In the genomic region with DNA sequence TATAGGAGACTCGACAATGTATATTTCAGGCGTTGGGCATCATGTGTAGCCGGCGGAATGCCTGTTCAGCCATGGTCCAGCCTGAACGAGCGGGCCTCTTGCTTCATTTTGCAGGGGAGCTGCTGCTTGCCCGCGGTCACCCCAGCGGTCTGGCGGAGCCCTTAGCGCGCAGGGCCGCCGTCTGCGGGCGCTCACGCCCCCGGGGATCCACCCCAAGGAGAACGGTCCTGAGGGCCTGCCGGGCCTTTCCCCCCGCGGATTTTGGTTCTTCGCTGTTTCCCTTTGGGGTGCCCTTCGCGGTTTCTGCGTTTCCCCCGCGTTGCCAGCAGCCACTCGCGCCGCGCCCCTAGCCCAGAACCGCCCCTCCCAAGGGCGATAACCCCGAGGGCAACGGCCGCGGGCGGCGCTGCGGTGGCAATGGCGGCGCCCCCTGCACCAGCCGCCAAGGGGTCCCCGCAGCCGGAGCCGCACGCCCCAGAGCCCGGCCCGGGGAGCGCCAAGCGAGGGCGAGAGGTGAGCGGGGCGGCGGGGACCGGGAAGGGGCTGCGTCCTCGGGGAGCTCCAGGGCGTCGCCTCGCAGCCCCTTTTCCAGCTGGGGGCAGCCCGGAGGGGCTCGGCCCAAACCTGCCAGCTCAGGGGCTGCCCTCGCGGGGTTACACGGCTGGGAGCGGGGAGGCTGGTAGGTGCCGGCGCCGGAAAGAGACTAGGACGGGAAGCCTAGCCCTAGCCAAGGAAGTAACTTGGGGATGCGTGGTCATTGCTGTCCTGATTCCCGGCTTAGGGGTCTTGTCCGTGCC, we compare ENCODE assay signal across 9 cellular contexts. TPM values are rescaled to one million over a fixed set of nuclear protein-coding genes. Genes with fewer than 3 reads are reported as not detected.
A peak's percentile ranks its signal among the peaks of the same experiment; 100 is the strongest.
DNase-seq lines count a peak whose midpoint lies in the region; ATAC-seq and TF ChIP-seq lines count a peak whose summit lies in the region.
"Had no signal": no experiment of that assay in that cellular context is flagged by ENCODE, and none has a peak within 500 bp of the region (broad histone marks: within the 10 kb centered on the region; RNA-seq: fewer than 3 reads in every experiment).

A gene with protein sequence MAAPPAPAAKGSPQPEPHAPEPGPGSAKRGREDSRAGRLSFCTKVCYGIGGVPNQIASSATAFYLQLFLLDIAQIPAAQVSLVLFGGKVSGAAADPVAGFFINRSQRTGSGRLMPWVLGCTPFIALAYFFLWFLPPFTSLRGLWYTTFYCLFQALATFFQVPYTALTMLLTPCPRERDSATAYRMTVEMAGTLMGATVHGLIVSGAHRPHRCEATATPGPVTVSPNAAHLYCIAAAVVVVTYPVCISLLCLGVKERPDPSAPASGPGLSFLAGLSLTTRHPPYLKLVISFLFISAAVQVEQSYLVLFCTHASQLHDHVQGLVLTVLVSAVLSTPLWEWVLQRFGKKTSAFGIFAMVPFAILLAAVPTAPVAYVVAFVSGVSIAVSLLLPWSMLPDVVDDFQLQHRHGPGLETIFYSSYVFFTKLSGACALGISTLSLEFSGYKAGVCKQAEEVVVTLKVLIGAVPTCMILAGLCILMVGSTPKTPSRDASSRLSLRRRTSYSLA (plus strand): TSS at position 406 of the 797 bp plus-strand sequence. CDS start 12 bp downstream, at position 418.

- peaks cover 21% of the 10 kb centered on the region for H3K4me1 Mint-ChIP-seq in WTC11

- no peaks in the 10 kb centered on the region; the same call in 1 of the 2 replicates for H3K27me3 ChIP-seq in GM06990 (replicated peaks; ENCODE audit: control insufficient read depth, insufficient read depth, low read length)
- peaks cover 5 to 6% of the 10 kb centered on the region in 2 donors for H3K27me3 ChIP-seq in right atrium auricular region
- peaks cover 12% of the 10 kb centered on the region for H3K27me3 ChIP-seq in rectal smooth muscle tissue (ENCODE audit: control insufficient read depth, insufficient read depth, low read length)

- H3K27ac ChIP-seq in right atrium auricular region (no peak within 1 kb of the TSS), rectal smooth muscle tissue (ENCODE audit: low read depth, low read length) (no peak within 1 kb of the TSS)

- peaks cover 9% of the 10 kb centered on the region for H3K27me3 Mint-ChIP-seq in WTC11 (ENCODE audit: low read depth)

- H3K27ac Mint-ChIP-seq in WTC11: no peak within 1 kb of the TSS

- DNase-seq in GM06990 (ENCODE audit: extremely low read depth, insufficient read length) (no peak), WTC11 (ENCODE audit: low spot score) (peak; percentile 45), right atrium auricular region (ENCODE audit: low spot score) (no peak), NCI-H187 (lab: John Stamatoyannopoulos, UW) (no peak)
- no peak for DNase-seq in stimulated activated CD4-positive, alpha-beta T cell treated with anti-CD3 and anti-CD28 coated beads, Interleukin-4, amount 100 ng/mL, for 4 hours
- DNase-seq: NCI-H187 treated with DMSO at 0.1 percent for 48 hours had no signal

- CTCF ChIA-PET in WTC11 (lab: Charles Lee): interaction anchor here (0.6 to 2.4 kb wide), 4 partner anchors 12 to 83 kb away, joined by 3 to 15 read pairs (median 3); a partner anchor contains a TSS

- TF ChIP-seq CTCF in GM06990 (IDR thresholded peaks at IDR 0.05; ENCODE audit: insufficient read depth, low read length, poor library complexity, severe bottlenecking): no peak
- no peak for TF ChIP-seq CTCF in WTC11 (IDR thresholded peaks at IDR 0.05)
- TF ChIP-seq CTCF in right atrium auricular region (IDR thresholded peaks at IDR 0.05): no peak

- H3K4me1 ChIP-seq in right atrium auricular region (peaks cover 0 to 15% of the 10 kb centered on the region in 2 donors), rectal smooth muscle tissue (ENCODE audit: control insufficient read depth, insufficient read depth, low read length) (no peaks in the 10 kb centered on the region)

- ATAC-seq in WTC11 (peak; percentile 73), GM18520 (IDR thresholded peaks at IDR 0.05; ENCODE audit: unreplicated experiment) (no peak), HG03571 (IDR thresholded peaks at IDR 0.05; ENCODE audit: unreplicated experiment) (no peak)

- no peaks in the 10 kb centered on the region for H3K36me3 Mint-ChIP-seq in WTC11

- H3K4me3 ChIP-seq in GM06990 (replicated peaks; ENCODE audit: low read depth, low read length) (peak within 1 kb of the TSS; percentile 31), right atrium auricular region (peak within 1 kb of the TSS; percentile 5 to 53), rectal smooth muscle tissue (ENCODE audit: low read length) (peak within 1 kb of the TSS; percentile 17)

- H3K36me3 ChIP-seq in GM06990 (ENCODE audit: control insufficient read depth, insufficient read depth, low read length): no peaks in the 10 kb centered on the region
- H3K36me3 ChIP-seq in right atrium auricular region: no peaks in the 10 kb centered on the region
- H3K36me3 ChIP-seq in rectal smooth muscle tissue (ENCODE audit: control insufficient read depth, insufficient read depth, low read length): no peaks in the 10 kb centered on the region

- no peak within 1 kb of the TSS for H3K9ac ChIP-seq in rectal smooth muscle tissue (ENCODE audit: low read length)

- no peaks in the 10 kb centered on the region for H3K9me3 ChIP-seq in right atrium auricular region

- H3K9me3 Mint-ChIP-seq in WTC11: no peaks in the 10 kb centered on the region

- peak within 1 kb of the TSS; percentile 54 for H3K4me3 Mint-ChIP-seq in WTC11

- POLR2A ChIA-PET in WTC11 (lab: Charles Lee): interaction anchor here (1.0 to 1.3 kb wide), 2 partner anchors 10 to 82 kb away, joined by 3 to 4 read pairs; no protein-coding TSS in a partner anchor

TF ChIP-seq in WTC11, 78 proteins besides CTCF, POLR2A, EP300 and RAD21:
- no peak for TF ChIP-seq ZNF416 (CRISPR knock-in tag; IDR thresholded peaks at IDR 0.05)
- TF ChIP-seq, protein P1, sequence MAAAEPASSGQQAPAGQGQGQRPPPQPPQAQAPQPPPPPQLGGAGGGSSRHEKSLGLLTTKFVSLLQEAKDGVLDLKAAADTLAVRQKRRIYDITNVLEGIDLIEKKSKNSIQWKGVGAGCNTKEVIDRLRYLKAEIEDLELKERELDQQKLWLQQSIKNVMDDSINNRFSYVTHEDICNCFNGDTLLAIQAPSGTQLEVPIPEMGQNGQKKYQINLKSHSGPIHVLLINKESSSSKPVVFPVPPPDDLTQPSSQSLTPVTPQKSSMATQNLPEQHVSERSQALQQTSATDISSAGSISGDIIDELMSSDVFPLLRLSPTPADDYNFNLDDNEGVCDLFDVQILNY (CRISPR knock-in tag; IDR thresholded peaks at IDR 0.05): peak; percentile 29; the same call in 1 of the 2 replicates
- 0 out of 2 replicates have a peak, but pooled peaks have one; percentile 9 for TF ChIP-seq ZNF317 (CRISPR knock-in tag; IDR thresholded peaks at IDR 0.05; ENCODE audit: borderline replicate concordance, low read depth)
- TF ChIP-seq, protein P2, sequence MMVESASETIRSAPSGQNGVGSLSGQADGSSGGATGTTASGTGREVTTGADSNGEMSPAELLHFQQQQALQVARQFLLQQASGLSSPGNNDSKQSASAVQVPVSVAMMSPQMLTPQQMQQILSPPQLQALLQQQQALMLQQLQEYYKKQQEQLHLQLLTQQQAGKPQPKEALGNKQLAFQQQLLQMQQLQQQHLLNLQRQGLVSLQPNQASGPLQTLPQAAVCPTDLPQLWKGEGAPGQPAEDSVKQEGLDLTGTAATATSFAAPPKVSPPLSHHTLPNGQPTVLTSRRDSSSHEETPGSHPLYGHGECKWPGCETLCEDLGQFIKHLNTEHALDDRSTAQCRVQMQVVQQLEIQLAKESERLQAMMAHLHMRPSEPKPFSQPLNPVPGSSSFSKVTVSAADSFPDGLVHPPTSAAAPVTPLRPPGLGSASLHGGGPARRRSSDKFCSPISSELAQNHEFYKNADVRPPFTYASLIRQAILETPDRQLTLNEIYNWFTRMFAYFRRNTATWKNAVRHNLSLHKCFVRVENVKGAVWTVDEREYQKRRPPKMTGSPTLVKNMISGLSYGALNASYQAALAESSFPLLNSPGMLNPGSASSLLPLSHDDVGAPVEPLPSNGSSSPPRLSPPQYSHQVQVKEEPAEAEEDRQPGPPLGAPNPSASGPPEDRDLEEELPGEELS (CRISPR knock-in tag; IDR thresholded peaks at IDR 0.05): peak; percentile 68
- TF ChIP-seq ETV6 (CRISPR knock-in tag; IDR thresholded peaks at IDR 0.05): no peak
- TF ChIP-seq, protein P3, sequence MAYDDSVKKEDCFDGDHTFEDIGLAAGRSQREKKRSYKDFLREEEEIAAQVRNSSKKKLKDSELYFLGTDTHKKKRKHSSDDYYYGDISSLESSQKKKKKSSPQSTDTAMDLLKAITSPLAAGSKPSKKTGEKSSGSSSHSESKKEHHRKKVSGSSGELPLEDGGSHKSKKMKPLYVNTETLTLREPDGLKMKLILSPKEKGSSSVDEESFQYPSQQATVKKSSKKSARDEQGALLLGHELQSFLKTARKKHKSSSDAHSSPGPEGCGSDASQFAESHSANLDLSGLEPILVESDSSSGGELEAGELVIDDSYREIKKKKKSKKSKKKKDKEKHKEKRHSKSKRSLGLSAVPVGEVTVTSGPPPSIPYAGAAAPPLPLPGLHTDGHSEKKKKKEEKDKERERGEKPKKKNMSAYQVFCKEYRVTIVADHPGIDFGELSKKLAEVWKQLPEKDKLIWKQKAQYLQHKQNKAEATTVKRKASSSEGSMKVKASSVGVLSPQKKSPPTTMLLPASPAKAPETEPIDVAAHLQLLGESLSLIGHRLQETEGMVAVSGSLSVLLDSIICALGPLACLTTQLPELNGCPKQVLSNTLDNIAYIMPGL (CRISPR knock-in tag; IDR thresholded peaks at IDR 0.05): peak; percentile 78
- TF ChIP-seq, protein P4, sequence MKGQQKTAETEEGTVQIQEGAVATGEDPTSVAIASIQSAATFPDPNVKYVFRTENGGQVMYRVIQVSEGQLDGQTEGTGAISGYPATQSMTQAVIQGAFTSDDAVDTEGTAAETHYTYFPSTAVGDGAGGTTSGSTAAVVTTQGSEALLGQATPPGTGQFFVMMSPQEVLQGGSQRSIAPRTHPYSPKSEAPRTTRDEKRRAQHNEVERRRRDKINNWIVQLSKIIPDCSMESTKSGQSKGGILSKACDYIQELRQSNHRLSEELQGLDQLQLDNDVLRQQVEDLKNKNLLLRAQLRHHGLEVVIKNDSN (CRISPR knock-in tag; IDR thresholded peaks at IDR 0.05): no peak
- no peak for TF ChIP-seq SP1 (CRISPR knock-in tag; conservative IDR thresholded peaks at IDR 0.05)
- TF ChIP-seq FOXK1 (CRISPR knock-in tag; IDR thresholded peaks at IDR 0.05): 0 out of 2 replicates have a peak, but pooled peaks have one; percentile 20
TF ChIP-seq in WTC11: peak in this region for 5.

RNA-seq across cellular contexts. Expression of the gene that starts here (rescaled TPM):
- total RNA-seq in WTC11 (2021) (0.42 to 0.55 TPM (median 0.50 TPM) in 3 replicates), right atrium auricular region (under 1 TPM in 1 of 2 donors, not detected in 1; 0.30 TPM)

Comparison
In these comparisons a context has a peak if more than half of its experiments do, and no peak if none do; other contexts are left out.
1. Peak in DNase-seq and ATAC-seq in WTC11; RNA of the gene not detected or under 1 TPM.